ENCODE assay signal across 10 cellular contexts in the genomic region with DNA sequence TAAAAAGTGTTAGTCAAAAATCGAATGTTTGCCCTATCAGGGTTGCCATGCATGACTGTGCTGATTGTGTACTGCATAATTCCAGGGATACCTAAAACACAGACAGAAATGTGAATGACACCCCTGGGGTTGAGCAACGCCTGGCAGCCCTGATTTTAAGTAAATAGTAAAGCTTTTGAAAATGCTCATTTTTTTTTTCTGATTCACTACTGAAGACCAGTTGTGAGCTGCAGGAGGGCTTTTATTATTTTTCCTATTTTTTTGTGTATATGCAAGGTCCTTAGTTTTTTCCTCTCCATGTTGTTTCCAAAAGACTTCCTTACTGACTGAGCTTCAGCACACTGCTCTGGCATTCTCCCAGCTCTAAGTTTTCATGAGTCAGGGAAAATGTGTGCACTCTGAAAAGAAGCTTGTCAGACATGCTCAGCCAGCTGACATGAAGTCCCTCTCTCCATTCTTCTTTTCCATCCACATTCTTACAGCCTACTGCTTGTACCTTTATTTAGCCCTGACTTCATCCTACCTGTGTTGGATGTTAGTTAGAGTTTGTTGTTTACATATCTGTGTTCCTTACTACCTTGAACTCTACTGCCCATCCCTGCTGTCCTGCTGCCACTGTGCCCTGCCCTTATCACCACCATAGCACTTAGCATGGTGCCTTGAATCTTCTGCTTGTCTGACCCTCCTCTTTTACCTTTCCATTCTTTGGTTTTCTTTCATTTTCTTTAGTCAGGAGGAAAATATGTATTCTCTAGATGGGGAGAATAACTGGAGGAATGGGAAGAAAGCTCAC.
DNase-seq lines count a peak whose midpoint lies in the region; ATAC-seq and TF ChIP-seq lines count a peak whose summit lies in the region.
"Had no signal": no experiment of that assay in that cellular context is flagged by ENCODE, and none has a peak within 500 bp of the region (broad histone marks: within the 10 kb centered on the region; RNA-seq: fewer than 3 reads in every experiment).

No MANE protein-coding gene starts in this region.

- no peak overlapping the region for H3K4me3 ChIP-seq in coronary artery
- no peak overlapping the region for H3K4me3 ChIP-seq in CD8-positive, alpha-beta memory T cell (ENCODE audit: low read length)
- H3K4me3 ChIP-seq: tibial artery had no signal

- H3K4me1 Mint-ChIP-seq in osteocyte (ENCODE audit: unreplicated experiment) = peaks cover 29% of the 10 kb centered on the region
- peaks cover 4 to 13% (median 8%) of the 10 kb centered on the region in 3 donors for H3K4me1 Mint-ChIP-seq in CD8-positive, alpha-beta memory T cell

- no peaks in the 10 kb centered on the region for H3K27me3 ChIP-seq in CD8-positive, alpha-beta memory T cell (ENCODE audit: insufficient read depth, low read length, poor library complexity, severe bottlenecking)

- no peak for ATAC-seq in GM18511 (IDR thresholded peaks at IDR 0.05; ENCODE audit: unreplicated experiment)

- no peaks in the 10 kb centered on the region for H3K9me3 Mint-ChIP-seq in osteocyte (ENCODE audit: unreplicated experiment)
- H3K9me3 Mint-ChIP-seq in CD8-positive, alpha-beta memory T cell = no peaks in the 10 kb centered on the region

- H3K36me3 Mint-ChIP-seq in osteocyte (ENCODE audit: unreplicated experiment) = no peaks in the 10 kb centered on the region
- H3K36me3 Mint-ChIP-seq in CD8-positive, alpha-beta memory T cell = peaks cover 0 to 6% (median 0%) of the 10 kb centered on the region in 3 donors

- POLR2A ChIA-PET in CD8-positive, alpha-beta memory T cell (lab: Charles Lee) = no interaction called here

- TF ChIP-seq CTCF in osteocyte (IDR thresholded peaks at IDR 0.05) = no peak
- no peak for TF ChIP-seq CTCF in coronary artery (IDR thresholded peaks at IDR 0.05)

- peak overlapping the region; percentile 97 for H3K27ac Mint-ChIP-seq in osteocyte (ENCODE audit: unreplicated experiment)
- peak overlapping the region in 3 of 8 donors; percentile 5 to 91 (median 47) for H3K27ac Mint-ChIP-seq in CD8-positive, alpha-beta memory T cell

- peak; percentile 62 for DNase-seq in EH (ENCODE audit: low read depth)
- DNase-seq in NCI-H226 = peak; percentile 57
- peak; percentile 11 for DNase-seq in dermis blood vessel endothelial cell
- no peak for DNase-seq in osteocyte (ENCODE audit: extremely low spot score, unreplicated experiment)
- no peak for DNase-seq in coronary artery (ENCODE audit: low spot score)
- no peak for DNase-seq in CD8-positive, alpha-beta memory T cell
- no peak for DNase-seq in T1000 (lab: John Stamatoyannopoulos, UW)
- DNase-seq: effector CD8-positive, alpha-beta T cell; tibial artery had no signal

- no peaks in the 10 kb centered on the region for H3K4me1 ChIP-seq in CD8-positive, alpha-beta memory T cell (ENCODE audit: insufficient read depth, low read length)
- H3K4me1 ChIP-seq: tibial artery had no signal

- CTCF ChIA-PET in CD8-positive, alpha-beta memory T cell (lab: Charles Lee) = no interaction called here

- no peaks in the 10 kb centered on the region for H3K9me3 ChIP-seq in CD8-positive, alpha-beta memory T cell (ENCODE audit: low read length)
- H3K9me3 ChIP-seq: tibial artery had no signal

- H3K36me3 ChIP-seq in CD8-positive, alpha-beta memory T cell (ENCODE audit: insufficient read depth, low read length) = no peaks in the 10 kb centered on the region
- H3K36me3 ChIP-seq: tibial artery had no signal

- H3K27me3 Mint-ChIP-seq in osteocyte (ENCODE audit: unreplicated experiment) = no peaks in the 10 kb centered on the region
- H3K27me3 Mint-ChIP-seq in CD8-positive, alpha-beta memory T cell = peaks cover 1 to 15% of the 10 kb centered on the region in 2 donors

- no peak overlapping the region for H3K27ac ChIP-seq in coronary artery
- no peak overlapping the region for H3K27ac ChIP-seq in CD8-positive, alpha-beta memory T cell (ENCODE audit: low read depth, low read length)
- H3K27ac ChIP-seq: tibial artery had no signal

- H3K4me3 Mint-ChIP-seq in osteocyte (ENCODE audit: unreplicated experiment) = no peak overlapping the region
- no peak overlapping the region for H3K4me3 Mint-ChIP-seq in CD8-positive, alpha-beta memory T cell

Comparison
In these comparisons a context has a peak if more than half of its experiments do, and no peak if none do; other contexts are left out.
1. DNase-seq: peak in EH (single experiment), NCI-H226 (single experiment) and dermis blood vessel endothelial cell (single experiment); none in osteocyte (single experiment), coronary artery (single experiment), CD8-positive, alpha-beta memory T cell (0 of 5) and T1000 (single experiment).